Comparison of ENCODE assay signal across 1 cellular context in the genomic region with DNA sequence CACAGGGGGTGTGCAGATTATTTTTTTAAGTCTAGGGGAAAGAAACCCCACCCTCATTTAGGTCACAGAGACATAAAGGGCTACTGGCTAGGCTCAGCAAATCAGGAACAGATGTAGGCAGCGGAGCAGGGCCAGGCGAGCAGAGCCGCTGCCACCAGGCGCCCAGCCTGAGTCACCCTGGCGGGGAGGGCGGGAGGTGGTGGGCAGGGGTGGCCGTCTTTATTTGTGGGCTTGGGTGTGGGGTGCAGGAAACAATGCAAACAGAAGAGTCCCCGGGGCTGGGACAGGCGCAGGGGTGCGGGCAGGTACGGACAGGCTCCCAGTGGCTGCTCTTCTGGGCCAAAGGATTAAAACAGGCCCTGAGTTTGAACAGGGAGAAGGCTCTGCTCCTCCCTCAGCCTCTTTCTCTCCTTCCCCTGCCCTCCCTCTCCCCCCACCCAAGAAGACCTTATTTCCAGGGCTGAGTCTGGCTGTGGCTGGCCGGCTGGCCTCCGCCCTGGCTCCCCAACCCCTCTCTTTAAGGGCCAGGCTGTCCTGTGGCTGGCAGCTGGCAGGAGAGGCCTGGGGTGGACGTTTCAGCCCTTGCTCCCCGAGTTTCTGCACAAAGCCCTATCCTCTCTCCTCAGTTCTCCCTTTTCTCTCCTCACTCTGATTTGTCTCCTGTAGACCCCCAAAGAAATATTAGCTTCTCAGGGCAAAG.
A peak's percentile ranks its signal among the peaks of the same experiment; 100 is the strongest.
TF ChIP-seq lines count a peak whose summit lies in the region.

No MANE protein-coding gene starts in this region.

TF ChIP-seq in HEK293, 187 proteins besides CTCF, POLR2A, EP300 and RAD21 (continued from another document):
- TF ChIP-seq, protein P1, sequence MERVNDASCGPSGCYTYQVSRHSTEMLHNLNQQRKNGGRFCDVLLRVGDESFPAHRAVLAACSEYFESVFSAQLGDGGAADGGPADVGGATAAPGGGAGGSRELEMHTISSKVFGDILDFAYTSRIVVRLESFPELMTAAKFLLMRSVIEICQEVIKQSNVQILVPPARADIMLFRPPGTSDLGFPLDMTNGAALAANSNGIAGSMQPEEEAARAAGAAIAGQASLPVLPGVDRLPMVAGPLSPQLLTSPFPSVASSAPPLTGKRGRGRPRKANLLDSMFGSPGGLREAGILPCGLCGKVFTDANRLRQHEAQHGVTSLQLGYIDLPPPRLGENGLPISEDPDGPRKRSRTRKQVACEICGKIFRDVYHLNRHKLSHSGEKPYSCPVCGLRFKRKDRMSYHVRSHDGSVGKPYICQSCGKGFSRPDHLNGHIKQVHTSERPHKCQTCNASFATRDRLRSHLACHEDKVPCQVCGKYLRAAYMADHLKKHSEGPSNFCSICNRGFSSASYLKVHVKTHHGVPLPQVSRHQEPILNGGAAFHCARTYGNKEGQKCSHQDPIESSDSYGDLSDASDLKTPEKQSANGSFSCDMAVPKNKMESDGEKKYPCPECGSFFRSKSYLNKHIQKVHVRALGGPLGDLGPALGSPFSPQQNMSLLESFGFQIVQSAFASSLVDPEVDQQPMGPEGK (tag by site-specific recombination; IDR thresholded peaks at IDR 0.05) = no peak
- TF ChIP-seq ZFHX2 (tag by site-specific recombination; conservative IDR thresholded peaks at IDR 0.05) (0 out of 2 replicates have a peak, but pooled peaks have one; percentile 25), KLF1 (tag by site-specific recombination; IDR thresholded peaks at IDR 0.05) (peak; percentile 34; the same call in 1 of the 2 replicates), ZNF837 (tag by site-specific recombination; IDR thresholded peaks at IDR 0.05) (no peak), ZBTB8A (tag by site-specific recombination; IDR thresholded peaks at IDR 0.05) (peak; percentile 22; the same call in 1 of the 2 replicates)
- TF ChIP-seq, protein P2, sequence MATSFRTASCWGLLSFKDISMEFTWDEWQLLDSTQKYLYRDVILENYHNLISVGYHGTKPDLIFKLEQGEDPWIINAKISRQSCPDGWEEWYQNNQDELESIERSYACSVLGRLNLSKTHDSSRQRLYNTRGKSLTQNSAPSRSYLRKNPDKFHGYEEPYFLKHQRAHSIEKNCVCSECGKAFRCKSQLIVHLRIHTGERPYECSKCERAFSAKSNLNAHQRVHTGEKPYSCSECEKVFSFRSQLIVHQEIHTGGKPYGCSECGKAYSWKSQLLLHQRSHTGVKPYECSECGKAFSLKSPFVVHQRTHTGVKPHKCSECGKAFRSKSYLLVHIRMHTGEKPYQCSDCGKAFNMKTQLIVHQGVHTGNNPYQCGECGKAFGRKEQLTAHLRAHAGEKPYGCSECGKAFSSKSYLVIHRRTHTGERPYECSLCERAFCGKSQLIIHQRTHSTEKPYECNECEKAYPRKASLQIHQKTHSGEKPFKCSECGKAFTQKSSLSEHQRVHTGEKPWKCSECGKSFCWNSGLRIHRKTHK (tag by site-specific recombination; IDR thresholded peaks at IDR 0.05) = no peak
